ENCODE assay signal across 13 cellular contexts in genomic region chr3:142576792-142577191, GRCh38. TPM values are rescaled to one million over a fixed set of nuclear protein-coding genes. Genes with fewer than 3 reads are reported as not detected.
A peak's percentile ranks its signal among the peaks of the same experiment; 100 is the strongest.
DNase-seq lines count a peak whose midpoint lies in the region; ATAC-seq, FAIRE-seq and TF ChIP-seq lines count a peak whose summit lies in the region.
"Had no signal": no experiment of that assay in that cellular context is flagged by ENCODE, and none has a peak within 500 bp of the region (broad histone marks: within the 10 kb centered on the region; RNA-seq: fewer than 3 reads in every experiment).

No MANE protein-coding gene starts in this region.

- intact Hi-C loops in GM12878 (cut with micrococcal nuclease; ENCODE audit: unreplicated experiment): loop anchor here (5.0 kb wide), 1 partner anchor 426 kb away; the partner anchor contains the start of gene U2SURP

- TF ChIP-seq RAD21 in GM12878 (IDR thresholded peaks at IDR 0.05; ENCODE audit: insufficient read depth, low read depth, low read length): no peak
- TF ChIP-seq RAD21 in neural cell (conservative IDR thresholded peaks at IDR 0.05): no peak

- FAIRE-seq in GM12878 (lab: Jason Lieb, UNC): no peak
- FAIRE-seq: endometrium had no signal

- TF ChIP-seq EP300 in GM12878 (IDR thresholded peaks at IDR 0.05; ENCODE audit: borderline replicate concordance in 1 of 2, control insufficient read depth in 1 of 2, low read depth in 2 of 2, low read length in 2 of 2) (no peak), neural cell (conservative IDR thresholded peaks at IDR 0.05; ENCODE audit: poor library complexity, severe bottlenecking) (no peak)

- H3K4me3 Mint-ChIP-seq in T-helper 1 cell treated with Interleukin-12 subunit alpha and Interleukin-12 subunit beta and Interleukin-4 antibody, amounts not matched to agents 30 μg/mL and 1 μg/mL, for 36 hours: peak overlapping the region; percentile 97

- H3K27me3 ChIP-seq in GM12878 (replicated peaks in 1 of 2; ENCODE audit: control insufficient read depth in 2 of 2, insufficient read depth in 2 of 2, low read length in 1 of 2): no peaks in the 10 kb centered on the region
- H3K27me3 ChIP-seq in neural cell (ENCODE audit: insufficient read depth, low read depth, low read length): no peaks in the 10 kb centered on the region

- peak overlapping the region; percentile 43 for H3K27ac Mint-ChIP-seq in T-helper 1 cell treated with Interleukin-12 subunit alpha and Interleukin-12 subunit beta and Interleukin-4 antibody, amounts not matched to agents 30 μg/mL and 1 μg/mL, for 36 hours

- SMC1A ChIA-PET in GM12878 (lab: Charles Lee; ENCODE audit: uncharacterized antibody, unreplicated experiment): interaction anchor here (0.5 to 1.4 kb wide), 8 partner anchors 10 to 1468 kb away, joined by 3 to 6 read pairs (median 3); partner anchors contain the start of gene XRN1

- H3K9ac ChIP-seq in GM12878 (ENCODE audit: control insufficient read depth, insufficient read depth, low read length): peak overlapping the region; percentile 10; the same call in 1 of the 2 replicates
- no peak overlapping the region for H3K9ac ChIP-seq in neural cell (ENCODE audit: low read length)

- H3K9me3 Mint-ChIP-seq in T-helper 1 cell treated with Interleukin-12 subunit alpha and Interleukin-12 subunit beta and Interleukin-4 antibody, amounts not matched to agents 30 μg/mL and 1 μg/mL, for 36 hours: no peaks in the 10 kb centered on the region

- H3K36me3 Mint-ChIP-seq in T-helper 1 cell treated with Interleukin-12 subunit alpha and Interleukin-12 subunit beta and Interleukin-4 antibody, amounts not matched to agents 30 μg/mL and 1 μg/mL, for 36 hours (ENCODE audit: low read depth): peaks cover 11% of the 10 kb centered on the region

- H3K4me2 ChIP-seq in GM12878 (ENCODE audit: control insufficient read depth, insufficient read depth) (peak overlapping the region; percentile 47), neural cell (ENCODE audit: low read length) (peak overlapping the region; percentile 91)

- RAD21 ChIA-PET in GM12878 (lab: Charles Lee; ENCODE audit: unreplicated experiment): interaction anchor here (0.7 to 1.0 kb wide), 2 partner anchors 15 to 425 kb away, joined by 3 to 5 read pairs; partner anchors contain the start of gene U2SURP

- H3F3A ChIP-seq in neural cell (ENCODE audit: insufficient read depth, low read length, poor library complexity, severe bottlenecking): no peaks in the 10 kb centered on the region

- H3K9me2 ChIP-seq in neural cell (ENCODE audit: insufficient read depth, low read length): no peaks in the 10 kb centered on the region

- H3K9me3 ChIP-seq in GM12878 (replicated peaks; ENCODE audit: control insufficient read depth, insufficient read depth, low read length) (no peaks in the 10 kb centered on the region), neural cell (ENCODE audit: low read length) (no peaks in the 10 kb centered on the region)

- H3K27ac ChIP-seq in GM12878 (ENCODE audit: control insufficient read depth, insufficient read depth): no peak overlapping the region
- no peak overlapping the region for H3K27ac ChIP-seq in neural cell (ENCODE audit: low read length)
- H3K27ac ChIP-seq: RWPE1 had no signal

- H4K20me1 ChIP-seq in GM12878 (ENCODE audit: control insufficient read depth, insufficient read depth) (no peaks in the 10 kb centered on the region), neural cell (ENCODE audit: insufficient read depth) (no peaks in the 10 kb centered on the region)

- in situ Hi-C loops in GM12878 (cut with MboI): no loop called here
- in situ Hi-C loops in G401 (cut with HindIII; ENCODE audit: low sequenced_read_pairs): loop anchor here (25.0 kb wide), 1 partner anchor 411 kb away; no protein-coding TSS in a partner anchor

- H3K79me2 ChIP-seq in GM12878 (ENCODE audit: control insufficient read depth, insufficient read depth, low read length) (peaks cover 54% of the 10 kb centered on the region), neural cell (replicated peaks; ENCODE audit: insufficient read depth, low read length) (peaks cover 18% of the 10 kb centered on the region)

- no peak overlapping the region for H2AFZ ChIP-seq in GM12878 (ENCODE audit: control insufficient read depth, low read depth, low read length)
- H2AFZ ChIP-seq in neural cell (ENCODE audit: low read depth, low read length): no peak overlapping the region

- DNase-seq in T-helper 1 cell: no peak
- no peak for DNase-seq in NB4 (ENCODE audit: low read depth)
- no peak for DNase-seq in GM12878 (ENCODE audit: low read depth, low spot score)
- DNase-seq in G401 (ENCODE audit: low spot score): no peak
- DNase-seq: activated CD4-positive, CD25-positive, alpha-beta regulatory T cell; anterior cingulate cortex; stimulated activated CD4-positive, alpha-beta T cell treated with anti-CD3 and anti-CD28 coated beads, Interleukin-12 subunit alpha, Interleukin-12 subunit beta, amount 100 ng/mL, for 4 hours had no signal

- no peaks in the 10 kb centered on the region for H3K4me1 ChIP-seq in GM12878 (ENCODE audit: control insufficient read depth, insufficient read depth, low read length)

- H3K27me3 Mint-ChIP-seq in T-helper 1 cell treated with Interleukin-12 subunit alpha and Interleukin-12 subunit beta and Interleukin-4 antibody, amounts not matched to agents 30 μg/mL and 1 μg/mL, for 36 hours (ENCODE audit: low read depth): peaks cover 4% of the 10 kb centered on the region

- ATAC-seq in GM12878 (no peak), GM21529 (IDR thresholded peaks at IDR 0.05; ENCODE audit: unreplicated experiment) (no peak), HG02623 (IDR thresholded peaks at IDR 0.05; ENCODE audit: unreplicated experiment) (no peak)

- H3K36me3 ChIP-seq in GM12878 (ENCODE audit: control insufficient read depth in 2 of 2, insufficient read depth in 2 of 2, low read length in 1 of 2): no peaks in the 10 kb centered on the region; a peak in 1 of 4 replicates
- H3K36me3 ChIP-seq in neural cell (ENCODE audit: insufficient read depth, low read length): no peaks in the 10 kb centered on the region

- peaks cover 33% of the 10 kb centered on the region for H3K4me1 Mint-ChIP-seq in T-helper 1 cell treated with Interleukin-12 subunit alpha and Interleukin-12 subunit beta and Interleukin-4 antibody, amounts not matched to agents 30 μg/mL and 1 μg/mL, for 36 hours (ENCODE audit: low read depth)

- H3K4me3 ChIP-seq in NB4 (ENCODE audit: low read depth, low read length): peak overlapping the region; percentile 91
- H3K4me3 ChIP-seq in GM12878: peak overlapping the region; percentile 96
- H3K4me3 ChIP-seq in neural cell (ENCODE audit: low read length): peak overlapping the region; percentile 78

- CTCF ChIA-PET in GM12878 (lab: Yijun Ruan, JAX): interaction anchor here (0.5 to 1.6 kb wide), 7 partner anchors 11 to 722 kb away, joined by 3 to 4 read pairs (median 3); no protein-coding TSS in a partner anchor

- TF ChIP-seq POLR2A in NB4 (IDR thresholded peaks at IDR 0.05; ENCODE audit: extremely low read depth, insufficient read length) (no peak), GM12878 (IDR thresholded peaks at IDR 0.05; ENCODE audit: low read depth, low read length) (no peak)

- no TSS peak for BruUV-seq in GM12878 (replicated peaks; lab: Mats Ljungman, UMichigan)

- POLR2A ChIA-PET in GM12878 (lab: Charles Lee): interaction anchor here (0.6 kb wide), 1 partner anchor 148 kb away, joined by 4 read pairs; no protein-coding TSS in a partner anchor

- TF ChIP-seq CTCF in NB4 (IDR thresholded peaks at IDR 0.05; ENCODE audit: low read depth, low read length): no peak
- no peak for TF ChIP-seq CTCF in GM12878 (IDR thresholded peaks at IDR 0.05 in 2 of 3, conservative IDR thresholded peaks at IDR 0.05 in 1 of 3; ENCODE audit: control insufficient read depth in 2 of 3, extremely low read depth in 1 of 3, insufficient read depth in 1 of 3, low read depth in 3 of 3, low read length in 3 of 3)
- no peak for TF ChIP-seq CTCF in neural cell (IDR thresholded peaks at IDR 0.05; ENCODE audit: poor library complexity, severe bottlenecking)

RNA-seq across cellular contexts. Expression of gene ATR, which starts 1.7 kb away (rescaled TPM):
- 131 and 132 TPM in 2 replicates for total RNA-seq in GM12878 (2013; cell fraction: nucleolus; rRNA removed)
- 33.5 and 33.6 TPM in 2 replicates for total RNA-seq in GM12878 (2014; rRNA removed)
- total RNA-seq in GM12878 (2014; rRNA removed; fragmentation: Illumina TruSeq; extraction: Trizol): 41.5 and 42.1 TPM in 2 replicates
- total RNA-seq in GM12878 (2021): 27.9 and 34.1 TPM in 2 replicates
- polyA plus RNA-seq in GM12878 (2011; ENCODE audit: low read depth): 5.1 TPM
- 34.0 and 51.8 TPM in 2 replicates for polyA plus RNA-seq in GM12878 (2011; rRNA removed)
- polyA plus RNA-seq in GM12878 (2011; cell fraction: cytosol; rRNA removed): 7.0 and 7.4 TPM in 2 replicates
- 41.2 and 79.2 TPM in 2 replicates for polyA plus RNA-seq in GM12878 (2011; cell fraction: nucleus; rRNA removed)
- 12.4 and 13.5 TPM in 2 replicates for polyA plus RNA-seq in GM12878 (2012)
- 23.8 and 35.8 TPM in 2 replicates for polyA plus RNA-seq in GM12878 (2014; fragmentation: Illumina TruSeq; extraction: Trizol)
- 10 to 100 TPM; 25.8 to 29.0 TPM for polyA plus RNA-seq in GM12878 (2014; fragmentation: Nextera tagmentation; extraction: Ambion mirVana)
- 19.3 and 21.0 TPM in 2 replicates for polyA plus RNA-seq in GM12878 (2014; rRNA removed)
- 10 to 100 TPM; 28.2 to 31.3 TPM for polyA plus RNA-seq in GM12878 (2016; fragmentation: Nextera tagmentation; extraction: Ambion mirVana)
- 37.0 and 50.8 TPM in 2 replicates for polyA minus RNA-seq in GM12878 (2011; rRNA and poly(A)+ RNA removed)
- polyA minus RNA-seq in GM12878 (2011; cell fraction: cytosol; rRNA and poly(A)+ RNA removed): 14.0 and 14.2 TPM in 2 replicates
- polyA minus RNA-seq in GM12878 (2011; cell fraction: nucleus; rRNA and poly(A)+ RNA removed): 32.3 and 64.6 TPM in 2 replicates
- 26.1 and 27.6 TPM in 2 replicates for polyA plus RNA-seq in neural cell
- 37.5 and 38.3 TPM in 2 replicates for polyA minus RNA-seq in neural cell
- 7.7 and 26.1 TPM in 2 replicates for total RNA-seq in G401 (2014; rRNA removed; shearing (Covaris generic))

RNA-seq across cellular contexts. Expression of gene PLS1, which starts 19.4 kb away (rescaled TPM):
- 5.9 TPM in 2 replicates for total RNA-seq in GM12878 (2013; cell fraction: nucleolus; rRNA removed)
- total RNA-seq in GM12878 (2014; rRNA removed): 1.6 and 2.0 TPM in 2 replicates
- 2.0 and 2.5 TPM in 2 replicates for total RNA-seq in GM12878 (2014; rRNA removed; fragmentation: Illumina TruSeq; extraction: Trizol)
- 1.5 and 1.6 TPM in 2 replicates for total RNA-seq in GM12878 (2021)
- 0.52 TPM for polyA plus RNA-seq in GM12878 (2011; ENCODE audit: low read depth)
- polyA plus RNA-seq in GM12878 (2011; rRNA removed): 11.7 and 18.0 TPM in 2 replicates
- polyA plus RNA-seq in GM12878 (2011; cell fraction: cytosol; rRNA removed): 4.1 and 6.3 TPM in 2 replicates
- polyA plus RNA-seq in GM12878 (2011; cell fraction: nucleus; rRNA removed): 4.0 and 4.5 TPM in 2 replicates
- polyA plus RNA-seq in GM12878 (2012): 0.45 and 0.76 TPM in 2 replicates
- polyA plus RNA-seq in GM12878 (2014; fragmentation: Illumina TruSeq; extraction: Trizol): 2.2 and 4.2 TPM in 2 replicates
- 1 to 10 TPM; 1.2 TPM for polyA plus RNA-seq in GM12878 (2014; fragmentation: Nextera tagmentation; extraction: Ambion mirVana)
- 0.78 and 1.4 TPM in 2 replicates for polyA plus RNA-seq in GM12878 (2014; rRNA removed)
- 1 to 10 TPM in 1 of 2 experiments, under 1 TPM in 1; 0.59 to 1.7 TPM for polyA plus RNA-seq in GM12878 (2016; fragmentation: Nextera tagmentation; extraction: Ambion mirVana)
- 9.8 and 13.0 TPM in 2 replicates for polyA minus RNA-seq in GM12878 (2011; rRNA and poly(A)+ RNA removed)
- polyA minus RNA-seq in GM12878 (2011; cell fraction: cytosol; rRNA and poly(A)+ RNA removed): 4.2 and 4.8 TPM in 2 replicates
- 2.9 and 3.5 TPM in 2 replicates for polyA minus RNA-seq in GM12878 (2011; cell fraction: nucleus; rRNA and poly(A)+ RNA removed)
- 0.31 and 0.74 TPM in 2 replicates for polyA plus RNA-seq in neural cell
- 0.73 and 0.81 TPM in 2 replicates for polyA minus RNA-seq in neural cell
- 5.2 and 12.1 TPM in 2 replicates for total RNA-seq in G401 (2014; rRNA removed; shearing (Covaris generic))
